Comparison of ENCODE assay signal across 2 cellular contexts in the genomic region with DNA sequence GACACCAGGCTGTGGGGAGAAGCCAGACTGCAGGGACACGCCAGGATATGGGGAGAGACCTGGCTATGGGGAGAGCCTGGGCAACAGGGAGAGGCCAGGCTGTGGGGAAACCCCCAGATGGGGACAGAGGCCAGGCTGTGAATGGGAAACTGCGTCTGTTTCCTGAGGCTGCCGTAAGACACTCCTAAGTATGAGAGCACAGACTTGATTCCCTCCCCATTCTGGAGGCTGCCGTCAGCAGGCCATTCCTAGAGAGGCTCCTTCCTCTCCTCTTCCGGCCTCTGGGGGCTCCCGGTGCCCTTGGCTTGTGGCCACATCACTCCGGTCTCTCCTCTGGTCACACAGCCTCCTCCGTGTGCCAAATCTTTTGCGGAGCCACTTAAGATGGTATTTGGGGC.
TF ChIP-seq lines count a peak whose summit lies in the region.

No MANE protein-coding gene starts in this region.

TF ChIP-seq in SK-N-SH, 30 proteins besides CTCF, POLR2A, EP300 and RAD21:
- TF ChIP-seq USF2 (IDR thresholded peaks at IDR 0.05; ENCODE audit: borderline replicate concordance, low read depth, low read length): no peak
- no peak for TF ChIP-seq FOXM1 (IDR thresholded peaks at IDR 0.05; ENCODE audit: low read depth)

TF ChIP-seq in SK-N-SH treated with all-trans-retinoic acid at 6 μM for 48 hours, 23 proteins besides CTCF, POLR2A, EP300 and RAD21 (continued from another document):
- no peak for TF ChIP-seq ZNF565 (CRISPR knock-in tag; conservative IDR thresholded peaks at IDR 0.05; ENCODE audit: low read depth)
